ENCODE assay signal across 20 cellular contexts in genomic region chr3:120749843-120750242, GRCh38.
"Had no signal": no experiment of that assay in that cellular context is flagged by ENCODE, and none has a peak within 500 bp of the region (broad histone marks: within the 10 kb centered on the region; RNA-seq: fewer than 3 reads in every experiment).

No MANE protein-coding gene starts in this region.

- H3K27me3 ChIP-seq: brain microvascular endothelial cell, transverse colon, vagina had no signal

- H3K27me3 Mint-ChIP-seq: activated naive CD8-positive, alpha-beta T cell treated with anti-CD3 and anti-CD28 coated beads for 36 hours; central memory CD8-positive, alpha-beta T cell had no signal

- H3K27ac ChIP-seq: brain microvascular endothelial cell, transverse colon, vagina had no signal

- DNase-seq: activated CD4-positive, alpha-beta T cell treated with anti-CD3 and anti-CD28 coated beads, Interleukin-2, amount 50 U/mL, for 1 hour; activated CD8-positive, alpha-beta memory T cell treated with anti-CD3 and anti-CD28 coated beads for 24 hours; activated gamma-delta T cell treated with Interleukin-2 at 50 U/mL for 16 hours; activated naive CD8-positive, alpha-beta T cell treated with anti-CD3 and anti-CD28 coated beads for 36 hours; brain microvascular endothelial cell; cortex of kidney; effector CD4-positive, alpha-beta T cell; head of caudate nucleus; immature natural killer cell; mesendoderm; natural killer cell; nucleus accumbens; posterior cingulate gyrus; stimulated activated CD4-positive, alpha-beta T cell treated with anti-CD3 and anti-CD28 coated beads, Interleukin-15, amount 100 ng/mL, for 24 hours; stimulated activated CD4-positive, alpha-beta T cell treated with anti-CD3 and anti-CD28 coated beads, Interleukin-4, amount 100 ng/mL, for 1 hour; stimulated activated naive CD4-positive, alpha-beta T cell; transverse colon had no signal

- H3K9me3 ChIP-seq: transverse colon, vagina had no signal

- H3K4me3 ChIP-seq: transverse colon, vagina had no signal

- H3K27ac Mint-ChIP-seq: activated naive CD8-positive, alpha-beta T cell treated with anti-CD3 and anti-CD28 coated beads for 36 hours; immature natural killer cell; natural killer cell had no signal

- H3K36me3 Mint-ChIP-seq: natural killer cell had no signal

- H3K36me3 ChIP-seq: brain microvascular endothelial cell had no signal

- ATAC-seq: activated CD4-positive, CD25-positive, alpha-beta regulatory T cell treated with anti-CD3 and anti-CD28 coated beads, Interleukin-2, amount 50 U/mL, for 24 hours; natural killer cell had no signal

- H3K9me3 Mint-ChIP-seq: central memory CD8-positive, alpha-beta T cell; immature natural killer cell; natural killer cell had no signal

- H3K4me3 Mint-ChIP-seq: activated naive CD8-positive, alpha-beta T cell treated with anti-CD3 and anti-CD28 coated beads for 36 hours; central memory CD8-positive, alpha-beta T cell; immature natural killer cell; natural killer cell had no signal
